ENCODE assay signal across 18 cellular contexts in genomic region chr10:1241973-1242935, GRCh38.
"Had no signal": no experiment of that assay in that cellular context is flagged by ENCODE, and none has a peak within 500 bp of the region (broad histone marks: within the 10 kb centered on the region; RNA-seq: fewer than 3 reads in every experiment).

No MANE protein-coding gene starts in this region.

- H3K4me1 ChIP-seq: breast epithelium, colonic mucosa, gastrocnemius medialis, heart right ventricle, psoas muscle, sigmoid colon, thyroid gland had no signal

- H3K27ac ChIP-seq: breast epithelium, colonic mucosa, gastrocnemius medialis, heart right ventricle, psoas muscle, sigmoid colon, stomach, thyroid gland, VCaP had no signal

- H3K9me3 ChIP-seq: breast epithelium, colonic mucosa, gastrocnemius medialis, heart right ventricle, neutrophil, psoas muscle, sigmoid colon, thyroid gland had no signal

- H3K36me3 ChIP-seq: breast epithelium, colonic mucosa, gastrocnemius medialis, heart right ventricle, neutrophil, sigmoid colon, stomach, thyroid gland had no signal

- H3K4me3 Mint-ChIP-seq: activated CD4-positive, alpha-beta T cell treated with anti-CD3 and anti-CD28 coated beads for 36 hours; activated CD8-positive, alpha-beta T cell treated with anti-CD3 and anti-CD28 coated beads, Interleukin-2, amount 10 ng/mL, durations not matched to agents 7 days and 5 days; mesothelial cell of epicardium had no signal

- ATAC-seq: activated CD4-positive, alpha-beta T cell treated with anti-CD3 and anti-CD28 coated beads for 36 hours; activated CD8-positive, alpha-beta T cell treated with anti-CD3 and anti-CD28 coated beads, Interleukin-2, amount 10 ng/mL, durations not matched to agents 7 days and 5 days; gastrocnemius medialis; heart right ventricle; left ventricle myocardium superior; psoas muscle had no signal

- H3K4me3 ChIP-seq: breast epithelium, colonic mucosa, gastrocnemius medialis, heart right ventricle, psoas muscle, sigmoid colon, stomach, thyroid gland had no signal

- H3K9me3 Mint-ChIP-seq: mesothelial cell of epicardium had no signal

- H3K27ac Mint-ChIP-seq: activated CD4-positive, alpha-beta T cell treated with anti-CD3 and anti-CD28 coated beads for 36 hours; activated CD8-positive, alpha-beta T cell treated with anti-CD3 and anti-CD28 coated beads, Interleukin-2, amount 10 ng/mL, durations not matched to agents 7 days and 5 days; mesothelial cell of epicardium had no signal

- DNase-seq: activated CD4-positive, alpha-beta T cell treated with anti-CD3 and anti-CD28 coated beads for 36 hours; activated CD8-positive, alpha-beta memory T cell treated with anti-CD3 and anti-CD28 coated beads, Interleukin-2, amount 50 U/mL, for 48 hours; activated CD8-positive, alpha-beta T cell treated with anti-CD3 and anti-CD28 coated beads, Interleukin-2, amount 10 ng/mL, durations not matched to agents 7 days and 5 days; colonic mucosa; effector CD4-positive, alpha-beta T cell; gastrocnemius medialis; heart right ventricle; left ventricle myocardium superior; psoas muscle; sigmoid colon; stimulated activated CD4-positive, alpha-beta T cell treated with anti-CD3 and anti-CD28 coated beads, Interleukin-12 subunit alpha, Interleukin-12 subunit beta, amount 100 ng/mL, for 4 hours; stomach; T-helper 1 cell; thyroid gland had no signal

- H3K27me3 ChIP-seq: neutrophil had no signal
